20 cellular contexts compared by ENCODE assay signal in genomic region chr1:4495809-4496208, GRCh38.
DNase-seq lines count a peak whose midpoint lies in the region; TF ChIP-seq lines count a peak whose summit lies in the region.
"Had no signal": no experiment of that assay in that cellular context is flagged by ENCODE, and none has a peak within 500 bp of the region (broad histone marks: within the 10 kb centered on the region; RNA-seq: fewer than 3 reads in every experiment).

No MANE protein-coding gene starts in this region.

- no TSS peak for BruUV-seq in OCI-LY7 (replicated peaks; lab: Mats Ljungman, UMichigan)

- TF ChIP-seq POLR2A in testis (IDR thresholded peaks at IDR 0.05): no peak
- TF ChIP-seq POLR2A in erythroblast (IDR thresholded peaks at IDR 0.05; ENCODE audit: low read length): no peak

- H2BK12ac ChIP-seq in neuronal stem cell (ENCODE audit: low read length): no peak overlapping the region

- no peak overlapping the region for H3K23ac ChIP-seq in neuronal stem cell (ENCODE audit: low read depth, low read length, poor library complexity)

- H3K4me3 ChIP-seq in BLaER1: no peak overlapping the region
- no peak overlapping the region for H3K4me3 ChIP-seq in OCI-LY7 (ENCODE audit: low read depth, low read length, poor library complexity, severe bottlenecking)
- no peak overlapping the region for H3K4me3 ChIP-seq in neuronal stem cell (ENCODE audit: low read length in 2 of 2)
- H3K4me3 ChIP-seq in thymus (ENCODE audit: low read length): no peak overlapping the region
- H3K4me3 ChIP-seq in testis: no peak overlapping the region
- H3K4me3 ChIP-seq: GM23338 had no signal

- H3K14ac ChIP-seq in neuronal stem cell (ENCODE audit: low read length): peak overlapping the region; percentile 99

- POLR2A ChIA-PET in OCI-LY7 (lab: Charles Lee): no interaction called here

- H4K8ac ChIP-seq in neuronal stem cell (ENCODE audit: low read depth, low read length): no peak overlapping the region

- H3K18ac ChIP-seq in neuronal stem cell (ENCODE audit: low read length): no peak overlapping the region

- no peak overlapping the region for H4K91ac ChIP-seq in neuronal stem cell (ENCODE audit: low read depth, low read length, poor library complexity)

- no peak overlapping the region for H2BK5ac ChIP-seq in neuronal stem cell (ENCODE audit: low read length)

- H3K4me1 ChIP-seq in BLaER1 (peaks cover 56% of the 10 kb centered on the region), OCI-LY7 (ENCODE audit: insufficient read depth, low read length, poor library complexity, severe bottlenecking) (peaks cover 55% of the 10 kb centered on the region), neuronal stem cell (ENCODE audit: control insufficient read depth in 2 of 2, insufficient read depth in 1 of 2, low read depth in 1 of 2, low read length in 2 of 2) (no peaks in the 10 kb centered on the region), thymus (ENCODE audit: control insufficient read depth, insufficient read depth, low read length) (peaks cover 15% of the 10 kb centered on the region), testis (no peaks in the 10 kb centered on the region)

- DNase-seq in OCI-LY7 (ENCODE audit: low spot score) (peak; percentile 75), neuronal stem cell (ENCODE audit: low spot score) (no peak), testis (no peak), erythroblast (lab: John Stamatoyannopoulos, UW) (no peak), LoVo (ENCODE audit: low spot score) (no peak)
- DNase-seq: 8988T; C1 segment of cervical spinal cord; CD4-positive, CD25-positive, alpha-beta regulatory T cell; CD8-positive, alpha-beta memory T cell; COR-L47; DMS 273 treated with DMSO at 0.1 percent for 48 hours; DMS53; DND-41; EL; HCEC 1CT; HFFc6; IMR-90 had no signal

- TF ChIP-seq CTCF in OCI-LY7 (conservative IDR thresholded peaks at IDR 0.05; ENCODE audit: low read length): no peak
- TF ChIP-seq CTCF in testis (IDR thresholded peaks at IDR 0.05): no peak

- H3K27ac ChIP-seq in BLaER1 (0 out of 2 replicates have a peak overlapping the region, but pooled peaks have one; percentile 25), OCI-LY7 (ENCODE audit: low read depth, low read length, poor library complexity, severe bottlenecking) (peak overlapping the region; percentile 45), neuronal stem cell (replicated peaks; ENCODE audit: low read length) (no peak overlapping the region), thymus (ENCODE audit: low read depth) (peak overlapping the region; percentile 33), testis (no peak overlapping the region)

- H2AFZ ChIP-seq in OCI-LY7 (ENCODE audit: low read length) (no peak overlapping the region), neuronal stem cell (ENCODE audit: low read length) (no peak overlapping the region)
- H2AFZ ChIP-seq: GM23338 had no signal

- H3K4me2 ChIP-seq in BLaER1 (peak overlapping the region; percentile 75), OCI-LY7 (ENCODE audit: low read length) (peak overlapping the region; percentile 55), neuronal stem cell (ENCODE audit: insufficient read depth, low read length, poor library complexity, severe bottlenecking) (no peak overlapping the region)
- H3K4me2 ChIP-seq: GM23338 had no signal

- no peaks in the 10 kb centered on the region for H3K9me2 ChIP-seq in OCI-LY7 (ENCODE audit: insufficient read depth, low read length)

- no peak overlapping the region for H3K4ac ChIP-seq in neuronal stem cell (ENCODE audit: low read length)

- H2AK5ac ChIP-seq in neuronal stem cell (ENCODE audit: low read depth, low read length): no peak overlapping the region

- H3K79me1 ChIP-seq in neuronal stem cell (ENCODE audit: low read depth, low read length): peaks cover 2% of the 10 kb centered on the region

- peaks cover 6% of the 10 kb centered on the region; the same call in 1 of the 2 replicates for H3K9me3 ChIP-seq in BLaER1
- no peaks in the 10 kb centered on the region for H3K9me3 ChIP-seq in OCI-LY7 (ENCODE audit: low read length)
- H3K9me3 ChIP-seq in neuronal stem cell (replicated peaks in 1 of 2; ENCODE audit: control insufficient read depth in 2 of 2, insufficient read depth in 1 of 2, low read depth in 1 of 2, low read length in 2 of 2): peaks cover 0 to 3% of the 10 kb centered on the region in 2 donors
- no peaks in the 10 kb centered on the region for H3K9me3 ChIP-seq in thymus (ENCODE audit: control insufficient read depth)
- H3K9me3 ChIP-seq in testis: no peaks in the 10 kb centered on the region

- no peak overlapping the region for H2BK15ac ChIP-seq in neuronal stem cell (ENCODE audit: low read length)

- intact Hi-C loops in OCI-LY7 (cut with micrococcal nuclease; ENCODE audit: unreplicated experiment): loop anchor here (5.0 to 10.0 kb wide), 2 partner anchors 184 to 581 kb away; no protein-coding TSS in a partner anchor
- intact Hi-C loops in testis (cut with DNase I; ENCODE audit: low total_unique reads): no loop called here

- no peaks in the 10 kb centered on the region for H4K20me1 ChIP-seq in BLaER1
- no peaks in the 10 kb centered on the region for H4K20me1 ChIP-seq in OCI-LY7 (ENCODE audit: insufficient read depth, low read length)

- H2BK120ac ChIP-seq in neuronal stem cell (ENCODE audit: low read depth, low read length): no peak overlapping the region

- CTCF ChIA-PET in OCI-LY7 (lab: Charles Lee; ENCODE audit: unreplicated experiment): no interaction called here

- no peaks in the 10 kb centered on the region for H3K79me2 ChIP-seq in OCI-LY7 (ENCODE audit: insufficient read depth, low read depth, low read length)

- no peaks in the 10 kb centered on the region for H3K36me3 ChIP-seq in BLaER1
- no peaks in the 10 kb centered on the region for H3K36me3 ChIP-seq in OCI-LY7 (ENCODE audit: insufficient read depth, low read length)
- no peaks in the 10 kb centered on the region for H3K36me3 ChIP-seq in neuronal stem cell (replicated peaks in 1 of 2; ENCODE audit: control insufficient read depth in 2 of 2, insufficient read depth in 2 of 2, low read length in 2 of 2)
- no peaks in the 10 kb centered on the region for H3K36me3 ChIP-seq in thymus (ENCODE audit: control insufficient read depth, insufficient read depth)
- H3K36me3 ChIP-seq in testis (ENCODE audit: low read depth, missing control alignments): no peaks in the 10 kb centered on the region

- H3K27me3 ChIP-seq in BLaER1 (peaks cover 2% of the 10 kb centered on the region; the same call in 1 of the 2 replicates), neuronal stem cell (ENCODE audit: control insufficient read depth in 3 of 3, insufficient read depth in 3 of 3, low read depth in 1 of 3, low read length in 3 of 3) (no peaks in the 10 kb centered on the region), thymus (ENCODE audit: control insufficient read depth, insufficient read depth) (no peaks in the 10 kb centered on the region), testis (no peaks in the 10 kb centered on the region)

- H3K9ac ChIP-seq in BLaER1 (no peak overlapping the region), neuronal stem cell (ENCODE audit: low read depth, low read length, poor library complexity) (no peak overlapping the region)

- WGBS in neuronal stem cell (ENCODE audit: extremely low coverage in 2 of 2, insufficient read length in 2 of 2, insufficient replicate concordance in 1 of 2), 2 donors: no CpG with 5 or more reads among the region's 12 CpGs
- 43% methylated on average over 12 of the region's 12 CpGs for WGBS in thymus
- WGBS in testis, 2 donors: 78 to 83% methylated on average over 12 of the region's 12 CpGs

Comparison
In these comparisons a context has a peak if more than half of its experiments do, and no peak if none do; other contexts are left out.
1. H3K27ac ChIP-seq: peak in BLaER1 (single experiment), OCI-LY7 (single experiment) and thymus (single experiment); none in neuronal stem cell (single experiment) and testis (0 of 2).